11 cellular contexts compared by ENCODE assay signal in genomic region chr4:78667764-78668163, GRCh38.
DNase-seq lines count a peak whose midpoint lies in the region; ATAC-seq and TF ChIP-seq lines count a peak whose summit lies in the region.
"Had no signal": no experiment of that assay in that cellular context is flagged by ENCODE, and none has a peak within 500 bp of the region (broad histone marks: within the 10 kb centered on the region; RNA-seq: fewer than 3 reads in every experiment).

No MANE protein-coding gene starts in this region.

- H3K4me1 ChIP-seq in right cardiac atrium (ENCODE audit: control insufficient read depth, insufficient read depth, low read length): peaks cover 2% of the 10 kb centered on the region
- H3K4me1 ChIP-seq in skeletal muscle tissue (ENCODE audit: control insufficient read depth in 3 of 3, insufficient read depth in 3 of 3, low read length in 3 of 3): peaks cover 2 to 5% (median 2%) of the 10 kb centered on the region in 3 donors
- H3K4me1 ChIP-seq in testis: no peaks in the 10 kb centered on the region
- H3K4me1 ChIP-seq: parathyroid adenoma had no signal

- H3K27me3 ChIP-seq in right cardiac atrium (ENCODE audit: control insufficient read depth, insufficient read depth): no peaks in the 10 kb centered on the region
- no peaks in the 10 kb centered on the region for H3K27me3 ChIP-seq in skeletal muscle tissue (ENCODE audit: control insufficient read depth in 3 of 3, insufficient read depth in 3 of 3, low read length in 3 of 3)
- no peaks in the 10 kb centered on the region for H3K27me3 ChIP-seq in testis

- TF ChIP-seq CTCF in testis (IDR thresholded peaks at IDR 0.05): no peak

- H3K9me3 ChIP-seq in right cardiac atrium (ENCODE audit: control insufficient read depth, low read length) (no peaks in the 10 kb centered on the region), skeletal muscle tissue (ENCODE audit: control insufficient read depth in 3 of 3, low read length in 3 of 3) (no peaks in the 10 kb centered on the region), testis (no peaks in the 10 kb centered on the region)

- H3K36me3 ChIP-seq in skeletal muscle tissue (ENCODE audit: control insufficient read depth in 3 of 3, insufficient read depth in 3 of 3, low read length in 3 of 3) (no peaks in the 10 kb centered on the region), testis (ENCODE audit: low read depth, missing control alignments) (no peaks in the 10 kb centered on the region)

- H3K9ac ChIP-seq in skeletal muscle tissue (ENCODE audit: low read depth in 1 of 3, low read length in 3 of 3): no peak overlapping the region
- H3K9ac ChIP-seq: parathyroid adenoma had no signal

- H3K27ac ChIP-seq in right cardiac atrium (ENCODE audit: low read length) (no peak overlapping the region), skeletal muscle tissue (ENCODE audit: low read depth, low read length) (peak overlapping the region; percentile 46), testis (no peak overlapping the region)
- H3K27ac ChIP-seq: parathyroid adenoma had no signal

- 54% methylated on average over 2 of the region's 2 CpGs for WGBS in right cardiac atrium
- WGBS in testis, 2 donors: 71 to 79% methylated on average over 2 of the region's 2 CpGs

- no peak for TF ChIP-seq POLR2A in testis (IDR thresholded peaks at IDR 0.05)

- H3K4me3 ChIP-seq in right cardiac atrium (ENCODE audit: low read length): no peak overlapping the region
- H3K4me3 ChIP-seq in skeletal muscle tissue (ENCODE audit: low read length in 3 of 3): no peak overlapping the region
- H3K4me3 ChIP-seq in testis: no peak overlapping the region

- DNase-seq in Right ventricle myocardium inferior (ENCODE audit: missing footprints) (no peak), right cardiac atrium (no peak), testis (no peak)
- DNase-seq in activated T-cell treated with anti-CD3 and anti-CD28 coated beads, Interleukin-2, amount 50 U/mL, for 1 hour: no peak
- DNase-seq in activated CD4-positive, alpha-beta T cell treated with anti-CD3 and anti-CD28 coated beads, Interleukin-2, amount 50 U/mL, for 48 hours: no peak
- DNase-seq: MM.1S, SHP77 treated with DMSO at 0.1 percent for 48 hours had no signal

- intact Hi-C loops in Right ventricle myocardium inferior (cut with DNase I) (no loop called here), right cardiac atrium (cut with DNase I) (no loop called here), testis (cut with DNase I; ENCODE audit: low total_unique reads) (no loop called here)

- peak; percentile 48 for ATAC-seq in Right ventricle myocardium inferior
- ATAC-seq in right cardiac atrium: no peak
- peak; percentile 79 for ATAC-seq in HG02571 (IDR thresholded peaks at IDR 0.05; ENCODE audit: unreplicated experiment)
- ATAC-seq in HG03575 (IDR thresholded peaks at IDR 0.05; ENCODE audit: extremely low read depth, insufficient number of reproducible peaks, low FRiP score, unreplicated experiment): peak; percentile 75

Comparison
In these comparisons a context has a peak if more than half of its experiments do, and no peak if none do; other contexts are left out.
1. ATAC-seq: peak in Right ventricle myocardium inferior (single experiment), HG02571 (single experiment) and HG03575 (single experiment); none in right cardiac atrium (0 of 2).